Comparison of ENCODE assay signal across 11 cellular contexts in the genomic region with DNA sequence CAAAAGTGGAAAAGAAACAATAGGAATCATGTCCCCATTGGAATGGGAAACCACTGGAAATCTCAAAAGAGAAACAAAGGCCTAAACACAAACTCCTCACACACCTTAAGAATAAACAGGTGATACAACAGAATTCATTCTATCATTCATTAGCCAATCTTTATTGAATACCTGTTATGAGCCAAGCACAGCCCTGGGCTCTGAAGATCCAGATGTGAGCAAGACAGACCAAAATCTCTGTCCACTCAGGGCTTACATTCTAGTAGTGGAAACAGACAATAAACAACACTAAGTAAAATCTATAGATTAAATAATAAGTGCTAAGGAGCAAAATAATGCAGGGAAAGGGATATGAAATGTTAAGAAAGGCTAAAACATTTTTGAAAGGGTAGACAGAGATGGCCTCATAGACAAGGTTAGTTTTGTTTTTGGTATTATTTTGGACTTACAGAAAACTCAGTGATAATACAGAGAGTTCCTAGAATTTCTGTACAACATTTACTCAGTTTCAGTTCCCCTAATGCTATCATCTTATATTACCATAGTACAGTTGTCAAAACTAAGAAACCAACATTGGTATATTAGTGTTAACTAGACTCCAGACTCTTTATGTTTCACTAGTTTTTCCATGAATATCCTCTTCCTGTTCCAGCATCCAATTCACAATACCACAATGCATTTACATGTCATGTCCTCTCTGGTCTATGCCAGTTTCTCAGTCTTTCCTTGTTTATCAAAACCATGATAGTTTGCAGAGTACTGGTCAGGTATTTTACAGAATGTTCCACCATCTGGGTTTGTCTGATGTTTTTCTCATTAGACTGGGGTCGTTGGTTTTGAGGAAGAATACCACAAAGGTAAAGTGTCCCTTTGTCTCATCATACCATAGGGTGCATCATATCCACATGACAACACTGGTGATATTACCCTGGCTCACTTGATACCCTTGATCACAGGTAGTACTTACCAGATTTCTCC.
A peak's percentile ranks its signal among the peaks of the same experiment; 100 is the strongest.
DNase-seq lines count a peak whose midpoint lies in the region; ATAC-seq and TF ChIP-seq lines count a peak whose summit lies in the region.
"Had no signal": no experiment of that assay in that cellular context is flagged by ENCODE, and none has a peak within 500 bp of the region (broad histone marks: within the 10 kb centered on the region; RNA-seq: fewer than 3 reads in every experiment).

No MANE protein-coding gene starts in this region.

- POLR2A ChIA-PET in HEK293T (lab: Yijun Ruan, JAX): interaction anchor here (0.6 kb wide), 1 partner anchor 44 kb away, joined by 3 read pairs; no protein-coding TSS in a partner anchor

- WGBS in esophagus squamous epithelium, 2 donors: 25 to 53% methylated on average over 1 of the region's 1 CpG

- H3K36me3 Mint-ChIP-seq in stimulated activated effector memory CD8-positive, alpha-beta T cell treated with anti-CD3 and anti-CD28 coated beads, Interleukin-12 subunit alpha, Interleukin-12 subunit beta, amount 100 ng/mL, for 72 hours: no peaks in the 10 kb centered on the region

- H3K27ac Mint-ChIP-seq in stimulated activated effector memory CD8-positive, alpha-beta T cell treated with anti-CD3 and anti-CD28 coated beads, Interleukin-12 subunit alpha, Interleukin-12 subunit beta, amount 100 ng/mL, for 72 hours: peak overlapping the region; percentile 24

- intact Hi-C loops in esophagus squamous epithelium (cut with DNase I): no loop called here

- H3K4me3 Mint-ChIP-seq in stimulated activated effector memory CD8-positive, alpha-beta T cell treated with anti-CD3 and anti-CD28 coated beads, Interleukin-12 subunit alpha, Interleukin-12 subunit beta, amount 100 ng/mL, for 72 hours: no peak overlapping the region

- no peak for TF ChIP-seq CTCF in esophagus squamous epithelium (IDR thresholded peaks at IDR 0.05)

- no peaks in the 10 kb centered on the region for H3K36me3 ChIP-seq in esophagus squamous epithelium

- H3K27me3 ChIP-seq in esophagus squamous epithelium: no peaks in the 10 kb centered on the region

- H3K4me1 Mint-ChIP-seq in stimulated activated effector memory CD8-positive, alpha-beta T cell treated with anti-CD3 and anti-CD28 coated beads, Interleukin-12 subunit alpha, Interleukin-12 subunit beta, amount 100 ng/mL, for 72 hours: peaks cover 16% of the 10 kb centered on the region

- H3K4me1 ChIP-seq in esophagus squamous epithelium: peaks cover 0 to 6% (median 0%) of the 10 kb centered on the region in 3 donors

- no peaks in the 10 kb centered on the region for H3K9me3 ChIP-seq in esophagus squamous epithelium

- no peak overlapping the region for H3K27ac ChIP-seq in esophagus squamous epithelium

- peak; percentile 51 for DNase-seq in SIG-M5 treated with dmso at 0.1 percent for 504 hours (lab: John Stamatoyannopoulos, UW; ENCODE audit: unreplicated experiment)
- no peak for DNase-seq in SIG-M5 (lab: John Stamatoyannopoulos, UW)
- peak in 1 of 2 donors; percentile 22 for DNase-seq in stimulated activated effector memory CD8-positive, alpha-beta T cell treated with anti-CD3 and anti-CD28 coated beads, Interleukin-12 subunit alpha, Interleukin-12 subunit beta, amount 100 ng/mL, for 72 hours (ENCODE audit: low spot score in 2 of 2)
- DNase-seq in esophagus squamous epithelium (lab: John Stamatoyannopoulos, UW): no peak
- no peak for DNase-seq in HEK293T (ENCODE audit: extremely low spot score)
- DNase-seq: activated CD4-positive, alpha-beta T cell treated with anti-CD3 and anti-CD28 coated beads, Interleukin-2, amount 50 U/mL, for 4 hours; stimulated activated CD4-positive, alpha-beta T cell treated with anti-CD3 and anti-CD28 coated beads, Interleukin-1b, Interleukin-23, amount 100 ng/mL, for 48 hours had no signal

- TF ChIP-seq POLR2A in esophagus squamous epithelium (IDR thresholded peaks at IDR 0.05): no peak

- H3K4me3 ChIP-seq in esophagus squamous epithelium: no peak overlapping the region

- ATAC-seq in GM21786 (IDR thresholded peaks at IDR 0.05; ENCODE audit: unreplicated experiment) (peak; percentile 91), HG03442 (IDR thresholded peaks at IDR 0.05; ENCODE audit: unreplicated experiment) (peak; percentile 92), esophagus mucosa (no peak)
- peak; percentile 88 for ATAC-seq in stimulated activated effector memory CD8-positive, alpha-beta T cell treated with anti-CD3 and anti-CD28 coated beads, Interleukin-12 subunit alpha, Interleukin-12 subunit beta, amount 100 ng/mL, for 72 hours

- H3K9me3 Mint-ChIP-seq in stimulated activated effector memory CD8-positive, alpha-beta T cell treated with anti-CD3 and anti-CD28 coated beads, Interleukin-12 subunit alpha, Interleukin-12 subunit beta, amount 100 ng/mL, for 72 hours: no peaks in the 10 kb centered on the region
- H3K9me3 Mint-ChIP-seq: IgD-negative memory B cell had no signal

- CTCF ChIA-PET in HEK293T (lab: Yijun Ruan, JAX): no interaction called here

TF ChIP-seq in HEK293T, 16 proteins besides CTCF, POLR2A, EP300 and RAD21:
- TF ChIP-seq ZNF384 (IDR thresholded peaks at IDR 0.05) (no peak), LEF1 (IDR thresholded peaks at IDR 0.05; ENCODE audit: borderline replicate concordance) (no peak), NFRKB (IDR thresholded peaks at IDR 0.05) (no peak), FOXA1 (IDR thresholded peaks at IDR 0.05) (no peak), SP1 (IDR thresholded peaks at IDR 0.05) (no peak), FOXK2 (IDR thresholded peaks at IDR 0.05) (no peak), FOXM1 (IDR thresholded peaks at IDR 0.05; ENCODE audit: borderline replicate concordance) (no peak), HDGF (IDR thresholded peaks at IDR 0.05; ENCODE audit: borderline replicate concordance) (no peak), CTBP1 (IDR thresholded peaks at IDR 0.05; ENCODE audit: borderline replicate concordance) (no peak), ELF4 (IDR thresholded peaks at IDR 0.05) (no peak)
